Comparison of ENCODE assay signal across 8 cellular contexts in the genomic region with DNA sequence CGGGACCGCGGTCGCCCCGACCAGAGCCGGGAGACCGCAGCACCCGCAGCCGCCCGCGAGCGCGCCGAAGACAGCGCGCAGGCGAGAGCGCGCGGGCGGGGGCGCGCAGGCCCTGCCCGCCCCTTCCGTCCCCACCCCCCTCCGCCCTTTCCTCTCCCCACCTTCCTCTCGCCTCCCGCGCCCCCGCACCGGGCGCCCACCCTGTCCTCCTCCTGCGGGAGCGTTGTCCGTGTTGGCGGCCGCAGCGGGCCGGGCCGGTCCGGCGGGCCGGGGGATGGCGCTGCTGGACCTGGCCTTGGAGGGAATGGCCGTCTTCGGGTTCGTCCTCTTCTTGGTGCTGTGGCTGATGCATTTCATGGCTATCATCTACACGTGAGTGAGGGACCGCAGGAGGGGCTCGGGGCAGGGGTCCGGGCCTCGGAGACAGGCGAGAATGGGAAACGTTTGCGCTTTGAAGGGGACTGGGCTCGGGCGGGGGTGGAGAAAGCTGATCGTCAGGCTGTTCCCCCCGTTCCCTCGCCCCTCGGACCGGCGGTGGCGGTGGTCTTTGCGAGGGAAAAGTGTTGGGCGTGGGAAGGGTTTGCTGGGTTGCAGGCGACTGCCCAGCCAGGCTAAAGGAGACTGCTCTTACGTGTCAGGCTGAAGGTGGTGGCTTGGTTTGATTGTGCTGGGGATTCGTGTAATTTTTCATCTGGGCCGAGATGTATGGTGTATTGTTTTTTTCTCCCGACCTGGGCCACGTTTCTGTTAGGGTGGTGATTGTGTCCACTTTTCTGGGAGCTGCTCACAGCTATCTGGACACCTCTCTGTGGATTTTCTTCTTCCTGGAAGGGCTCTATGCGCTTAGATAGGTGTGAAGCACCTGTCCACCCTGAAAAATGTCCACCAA. TPM values are rescaled to one million over a fixed set of nuclear protein-coding genes. Genes with fewer than 3 reads are reported as not detected.
DNase-seq lines count a peak whose midpoint lies in the region; ATAC-seq, FAIRE-seq and TF ChIP-seq lines count a peak whose summit lies in the region.

No MANE protein-coding gene starts in this region.

- H3K4me1 ChIP-seq in DND-41 (ENCODE audit: insufficient read depth, low read length) (peaks cover 32% of the 10 kb centered on the region), keratinocyte (ENCODE audit: control insufficient read depth, extremely low read depth, insufficient read depth, low read length) (peaks cover 36% of the 10 kb centered on the region)

- ATAC-seq in DND-41 (ENCODE audit: insufficient read depth, low read depth) (peak; percentile 62), GM19468 (IDR thresholded peaks at IDR 0.05; ENCODE audit: extremely low read depth, unreplicated experiment) (peak; percentile 10), HG03565 (IDR thresholded peaks at IDR 0.05; ENCODE audit: unreplicated experiment) (peak; percentile 1)

- H3K4me2 ChIP-seq in DND-41 (ENCODE audit: insufficient read depth, low read length) (peak overlapping the region; percentile 99), keratinocyte (ENCODE audit: control insufficient read depth, extremely low read depth, insufficient read depth, low read depth, low read length) (peak overlapping the region; percentile 88)

- H3K9me1 ChIP-seq in keratinocyte (ENCODE audit: control insufficient read depth, extremely low read depth, insufficient read depth, low read length), result peaks cover 2% of the 10 kb centered on the region

- H3K27ac ChIP-seq in DND-41 (ENCODE audit: low read length), result peak overlapping the region; percentile 68
- peak overlapping the region; percentile 96 for H3K27ac ChIP-seq in keratinocyte (ENCODE audit: control insufficient read depth, insufficient read depth, low read length)

- H3K9me3 ChIP-seq in DND-41 (ENCODE audit: insufficient read depth, low read length, severe bottlenecking) (no peaks in the 10 kb centered on the region), keratinocyte (ENCODE audit: control insufficient read depth, low read depth, low read length) (no peaks in the 10 kb centered on the region)

- DNase-seq in DND-41, result no peak
- DNase-seq in T follicular helper cell (ENCODE audit: low read depth), result peak; percentile 5
- DNase-seq in cardiac fibroblast (ENCODE audit: low read depth in 2 of 2), result peak; percentile 41 to 55
- DNase-seq in keratinocyte (ENCODE audit: low read depth, low spot score), result no peak
- peak; percentile 40 for DNase-seq in stimulated activated CD4-positive, alpha-beta T cell treated with anti-CD3 and anti-CD28 coated beads, Interleukin-2, amount 100 ng/mL, for 4 hours (ENCODE audit: low read depth)
- DNase-seq in midbrain (lab: John Stamatoyannopoulos, UW), result no peak

- peaks cover 51% of the 10 kb centered on the region for H3K79me2 ChIP-seq in DND-41 (ENCODE audit: insufficient read depth, low read length)
- H3K79me2 ChIP-seq in keratinocyte (ENCODE audit: control insufficient read depth, insufficient read depth, low read length), result peaks cover 56% of the 10 kb centered on the region

- no peak for TF ChIP-seq CTCF in DND-41 (IDR thresholded peaks at IDR 0.05; ENCODE audit: borderline replicate concordance, extremely low read depth, low read length, poor library complexity, severe bottlenecking)
- TF ChIP-seq CTCF in cardiac fibroblast (IDR thresholded peaks at IDR 0.05; ENCODE audit: low read depth, low read length), result no peak
- peak in 2 of 3 experiments; percentile 3 to 42 for TF ChIP-seq CTCF in keratinocyte (optimal IDR thresholded peaks at IDR 0.05 in 1 of 3, IDR thresholded peaks at IDR 0.05 in 1 of 3, conservative IDR thresholded peaks at IDR 0.05 in 1 of 3; ENCODE audit: extremely low read depth in 1 of 3, insufficient read depth in 2 of 3, low read length in 3 of 3)

- no peaks in the 10 kb centered on the region for H3K27me3 ChIP-seq in DND-41 (ENCODE audit: insufficient read depth, low read length, poor library complexity)
- H3K27me3 ChIP-seq in keratinocyte (ENCODE audit: control insufficient read depth, extremely low read depth, insufficient read depth, low read length), result no peaks in the 10 kb centered on the region

- peaks cover 15% of the 10 kb centered on the region; the same call in 1 of the 2 replicates for H4K20me1 ChIP-seq in DND-41 (ENCODE audit: insufficient read depth, low read length)
- H4K20me1 ChIP-seq in keratinocyte (ENCODE audit: control insufficient read depth, extremely low read depth, insufficient read depth, low read length), result peaks cover 20% of the 10 kb centered on the region

- H3K4me3 ChIP-seq in DND-41 (ENCODE audit: low read depth in 1 of 2, low read length in 2 of 2), result peak overlapping the region; percentile 78 to 83
- H3K4me3 ChIP-seq in cardiac fibroblast (replicated peaks in 1 of 2; ENCODE audit: low read depth in 2 of 2, low read length in 2 of 2), result peak overlapping the region; percentile 90 to 92
- H3K4me3 ChIP-seq in keratinocyte (ENCODE audit: control insufficient read depth in 2 of 3, extremely low read depth in 1 of 3, insufficient read depth in 2 of 3, low read depth in 1 of 3, low read length in 3 of 3), result peak overlapping the region; percentile 73 to 99 (median 83)

- H3K36me3 ChIP-seq in DND-41 (ENCODE audit: insufficient read depth, low read length) (no peaks in the 10 kb centered on the region; the same call in 1 of the 2 replicates), keratinocyte (ENCODE audit: control insufficient read depth in 2 of 2, extremely low read depth in 1 of 2, insufficient read depth in 2 of 2, low read length in 2 of 2) (no peaks in the 10 kb centered on the region)

- H3K9ac ChIP-seq in DND-41 (ENCODE audit: low read depth, low read length) (peak overlapping the region; percentile 82), keratinocyte (ENCODE audit: control insufficient read depth, extremely low read depth, insufficient read depth, low read length) (peak overlapping the region; percentile 90)

- dilution Hi-C loops in keratinocyte (cut with MboI; ENCODE audit: extremely low pct_ligation_motif_present, low sequenced_read_pairs), result no loop called here

- H2AFZ ChIP-seq in DND-41 (ENCODE audit: low read depth, low read length) (peak overlapping the region; percentile 99), keratinocyte (ENCODE audit: control insufficient read depth, low read length) (no peak overlapping the region)

- FAIRE-seq in keratinocyte (lab: Jason Lieb, UNC), result no peak

RNA-seq across cellular contexts. Expression of gene UGCG, which starts 0.6 kb away (rescaled TPM):
- 29.0 to 49.8 TPM (median 30.1 TPM) in 3 replicates for polyA plus RNA-seq in keratinocyte
- polyA plus RNA-seq in keratinocyte (2011; ENCODE audit: low read depth), result 145 TPM
- 13.4 and 26.8 TPM in 2 replicates for polyA plus RNA-seq in keratinocyte (2011; cell fraction: cytosol; rRNA removed)
- 33.9 and 53.9 TPM in 2 replicates for polyA plus RNA-seq in keratinocyte (2011; cell fraction: nucleus; rRNA removed)
- polyA plus RNA-seq in keratinocyte (2012; ENCODE audit: low replicate concordance), result 21.3 and 63.4 TPM in 2 replicates
- polyA minus RNA-seq in keratinocyte, result 11.8 to 40.9 TPM (median 19.6 TPM) in 3 replicates
- polyA minus RNA-seq in keratinocyte (2011; cell fraction: cytosol; rRNA and poly(A)+ RNA removed), result 46.6 TPM
- 46.6 and 79.5 TPM in 2 replicates for polyA minus RNA-seq in keratinocyte (2011; cell fraction: nucleus; rRNA and poly(A)+ RNA removed)

Comparison
In these comparisons a context has a peak if more than half of its experiments do, and no peak if none do; other contexts are left out.
1. ATAC-seq: peak in every context shown above with its lines; median percentile 62 in DND-41; 10 in GM19468; 1 in HG03565.
2. DNase-seq: peak in T follicular helper cell (single experiment), cardiac fibroblast (2 of 2) and stimulated activated CD4-positive, alpha-beta T cell treated with anti-CD3 and anti-CD28 coated beads, Interleukin-2, amount 100 ng/mL, for 4 hours (single experiment); none in DND-41 (single experiment), keratinocyte (single experiment) and midbrain (single experiment).
3. CTCF ChIP-seq: peak in keratinocyte (2 of 3); none in DND-41 (single experiment) and cardiac fibroblast (single experiment).
4. Peak in every context shown above with its lines, with median percentiles within 50 percentile points of each other: H3K4me3 ChIP-seq.